19 cellular contexts compared by ENCODE assay signal in the genomic region with DNA sequence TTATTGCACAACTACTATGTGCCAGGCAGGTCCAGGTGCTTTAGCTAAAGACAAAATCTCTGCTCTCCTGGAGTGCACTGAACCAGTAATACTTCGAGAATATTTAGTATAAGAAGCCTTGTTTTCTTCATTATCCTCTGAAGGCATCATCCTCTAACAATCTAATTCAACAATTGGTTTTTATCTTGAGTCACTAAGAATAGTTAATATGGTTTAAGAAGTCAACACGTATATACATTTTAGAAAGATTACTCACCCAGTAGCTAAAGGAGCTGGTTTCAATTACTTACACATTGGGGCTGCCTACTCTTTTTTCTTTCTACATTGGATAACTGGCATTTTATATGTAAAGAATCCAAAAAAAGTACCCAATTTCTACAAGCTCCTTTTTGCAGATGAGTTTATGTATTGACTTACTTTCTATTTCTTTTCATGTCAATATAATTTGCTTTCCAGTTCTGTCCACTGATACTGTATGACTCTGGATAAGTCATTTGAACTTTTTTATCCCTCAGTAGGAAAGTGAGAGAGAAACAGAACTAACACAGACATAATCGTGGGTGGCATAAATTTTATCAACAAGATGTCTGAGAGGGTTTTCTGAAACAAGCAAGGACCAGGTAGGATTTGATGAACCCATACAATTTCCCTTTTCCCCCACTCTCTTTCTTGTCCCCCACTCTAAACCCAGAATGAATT.
A peak's percentile ranks its signal among the peaks of the same experiment; 100 is the strongest.
DNase-seq lines count a peak whose midpoint lies in the region; ATAC-seq, FAIRE-seq and TF ChIP-seq lines count a peak whose summit lies in the region.
"Had no signal": no experiment of that assay in that cellular context is flagged by ENCODE, and none has a peak within 500 bp of the region (broad histone marks: within the 10 kb centered on the region; RNA-seq: fewer than 3 reads in every experiment).

No MANE protein-coding gene starts in this region.

- H3K9me3 ChIP-seq in Karpas-422 (ENCODE audit: low read length) (no peaks in the 10 kb centered on the region), astrocyte (ENCODE audit: insufficient read depth, low read depth, low read length) (no peaks in the 10 kb centered on the region)
- H3K9me3 ChIP-seq: lower lobe of right lung had no signal

- no peak for DNase-seq in activated CD4-positive, alpha-beta T cell treated with anti-CD3 and anti-CD28 coated beads for 36 hours
- DNase-seq in activated CD4-positive, alpha-beta T cell treated with anti-CD3 and anti-CD28 coated beads, Interleukin-2, amount 50 U/mL, for 4 hours = no peak
- peak; percentile 38 for DNase-seq in Karpas-422
- DNase-seq in astrocyte (ENCODE audit: low read depth) = peak; percentile 72
- peak; percentile 92 for DNase-seq in kidney tubule cell (ENCODE audit: low spot score)
- no peak for DNase-seq in HuH-7.5 (ENCODE audit: low spot score)
- no peak for DNase-seq in activated CD4-positive, alpha-beta T cell treated with anti-CD3 and anti-CD28 coated beads, Interleukin-2, amount 10 ng/mL, durations not matched to agents 7 days and 5 days
- no peak for DNase-seq in effector CD8-positive, alpha-beta T cell (lab: John Stamatoyannopoulos, UW)
- DNase-seq: 8988T; aorta; CD4-positive, alpha-beta memory T cell; dermis blood vessel endothelial cell; lower lobe of right lung; natural killer cell; NCI-H1694; NCI-H510A; SW 1271 had no signal

- TF ChIP-seq CTCF in astrocyte (IDR thresholded peaks at IDR 0.05; ENCODE audit: insufficient read depth, low read depth, low read length) = no peak

- no peaks in the 10 kb centered on the region for H3K9me2 ChIP-seq in Karpas-422 (replicated peaks; ENCODE audit: insufficient read depth, low read length)

- no peaks in the 10 kb centered on the region for H3K9me3 Mint-ChIP-seq in activated CD4-positive, alpha-beta T cell treated with anti-CD3 and anti-CD28 coated beads for 36 hours (ENCODE audit: low read depth)
- no peaks in the 10 kb centered on the region for H3K9me3 Mint-ChIP-seq in astrocyte (ENCODE audit: unreplicated experiment)
- no peaks in the 10 kb centered on the region for H3K9me3 Mint-ChIP-seq in activated CD4-positive, alpha-beta T cell treated with anti-CD3 and anti-CD28 coated beads, Interleukin-2, amount 10 ng/mL, durations not matched to agents 7 days and 5 days
- H3K9me3 Mint-ChIP-seq: CD4-positive, alpha-beta memory T cell; natural killer cell had no signal

- no peaks in the 10 kb centered on the region for H3K27me3 Mint-ChIP-seq in activated CD4-positive, alpha-beta T cell treated with anti-CD3 and anti-CD28 coated beads for 36 hours
- H3K27me3 Mint-ChIP-seq in astrocyte (ENCODE audit: low read depth, unreplicated experiment) = no peaks in the 10 kb centered on the region
- no peaks in the 10 kb centered on the region for H3K27me3 Mint-ChIP-seq in activated CD4-positive, alpha-beta T cell treated with anti-CD3 and anti-CD28 coated beads, Interleukin-2, amount 10 ng/mL, durations not matched to agents 7 days and 5 days
- H3K27me3 Mint-ChIP-seq: CD4-positive, alpha-beta memory T cell had no signal

- H4K20me1 ChIP-seq in Karpas-422 (ENCODE audit: insufficient read depth, low read depth, low read length) (no peaks in the 10 kb centered on the region), astrocyte (ENCODE audit: insufficient read depth, low read length) (no peaks in the 10 kb centered on the region)

- intact Hi-C loops in activated CD4-positive, alpha-beta T cell treated with anti-CD3 and anti-CD28 coated beads for 36 hours (cut with DNase I, micrococcal nuclease) = loop anchor here in 1 of 2 experiments (2.0 to 10.0 kb wide), 2 partner anchors 216 to 312 kb away; partner anchors contain the start of gene CLIC5

- peak; percentile 13 for FAIRE-seq in astrocyte (lab: Jason Lieb, UNC)
- FAIRE-seq: G401.6 had no signal

- H3K36me3 ChIP-seq in Karpas-422 (ENCODE audit: insufficient read depth, low read length) (no peaks in the 10 kb centered on the region), astrocyte (ENCODE audit: insufficient read depth, low read length) (no peaks in the 10 kb centered on the region)
- H3K36me3 ChIP-seq: lower lobe of right lung had no signal

- H3K27ac Mint-ChIP-seq in activated CD4-positive, alpha-beta T cell treated with anti-CD3 and anti-CD28 coated beads for 36 hours = peak overlapping the region; percentile 76
- H3K27ac Mint-ChIP-seq in astrocyte (ENCODE audit: unreplicated experiment) = peak overlapping the region; percentile 18
- H3K27ac Mint-ChIP-seq in activated CD4-positive, alpha-beta T cell treated with anti-CD3 and anti-CD28 coated beads, Interleukin-2, amount 10 ng/mL, durations not matched to agents 7 days and 5 days = no peak overlapping the region
- H3K27ac Mint-ChIP-seq: CD4-positive, alpha-beta memory T cell; natural killer cell had no signal

- peaks cover 21% of the 10 kb centered on the region for H3K4me1 Mint-ChIP-seq in activated CD4-positive, alpha-beta T cell treated with anti-CD3 and anti-CD28 coated beads for 36 hours
- H3K4me1 Mint-ChIP-seq in astrocyte (ENCODE audit: low read depth, unreplicated experiment) = peaks cover 42% of the 10 kb centered on the region
- H3K4me1 Mint-ChIP-seq in activated CD4-positive, alpha-beta T cell treated with anti-CD3 and anti-CD28 coated beads, Interleukin-2, amount 10 ng/mL, durations not matched to agents 7 days and 5 days = peaks cover 5% of the 10 kb centered on the region
- H3K4me1 Mint-ChIP-seq: CD4-positive, alpha-beta memory T cell; natural killer cell had no signal

- CTCF ChIA-PET in activated CD4-positive, alpha-beta T cell treated with anti-CD3 and anti-CD28 coated beads for 36 hours (lab: Charles Lee) = interaction anchor here (0.6 to 2.7 kb wide), 8 partner anchors 11 to 477 kb away, joined by 3 to 11 read pairs (median 4); no protein-coding TSS in a partner anchor
- CTCF ChIA-PET in activated CD4-positive, alpha-beta T cell treated with anti-CD3 and anti-CD28 coated beads, Interleukin-2, amount 10 ng/mL, durations not matched to agents 7 days and 5 days (lab: Charles Lee) = interaction anchor here (0.8 to 2.1 kb wide), 5 partner anchors 9 to 221 kb away, joined by 3 to 5 read pairs (median 3); no protein-coding TSS in a partner anchor

- no peak overlapping the region for H3K4me3 Mint-ChIP-seq in activated CD4-positive, alpha-beta T cell treated with anti-CD3 and anti-CD28 coated beads for 36 hours
- H3K4me3 Mint-ChIP-seq in astrocyte (ENCODE audit: unreplicated experiment) = no peak overlapping the region
- no peak overlapping the region for H3K4me3 Mint-ChIP-seq in activated CD4-positive, alpha-beta T cell treated with anti-CD3 and anti-CD28 coated beads, Interleukin-2, amount 10 ng/mL, durations not matched to agents 7 days and 5 days
- H3K4me3 Mint-ChIP-seq: CD4-positive, alpha-beta memory T cell; natural killer cell had no signal

- H2AFZ ChIP-seq in Karpas-422 (ENCODE audit: low read length) (no peak overlapping the region), astrocyte (ENCODE audit: low read depth, low read length) (no peak overlapping the region)

- H3K27ac ChIP-seq in Karpas-422 (ENCODE audit: low read length) (no peak overlapping the region), astrocyte (ENCODE audit: low read depth, low read length) (peak overlapping the region; percentile 61)
- H3K27ac ChIP-seq: HL-60, lower lobe of right lung had no signal

- H3K4me2 ChIP-seq in Karpas-422 (ENCODE audit: low read depth, low read length, poor library complexity, severe bottlenecking) = no peak overlapping the region
- H3K4me2 ChIP-seq in astrocyte (ENCODE audit: low read length) = peak overlapping the region; percentile 42

- no peaks in the 10 kb centered on the region for H3K79me2 ChIP-seq in Karpas-422 (ENCODE audit: low read length)
- no peaks in the 10 kb centered on the region for H3K79me2 ChIP-seq in astrocyte (ENCODE audit: insufficient read depth, low read length)

- H3K9ac ChIP-seq in Karpas-422 (ENCODE audit: low read length) (no peak overlapping the region), astrocyte (ENCODE audit: low read length) (peak overlapping the region; percentile 1)

- POLR2A ChIA-PET in activated CD4-positive, alpha-beta T cell treated with anti-CD3 and anti-CD28 coated beads for 36 hours (lab: Charles Lee) = interaction anchor here (0.5 to 1.4 kb wide), 5 partner anchors 34 to 325 kb away, joined by 3 to 4 read pairs (median 3); no protein-coding TSS in a partner anchor
- POLR2A ChIA-PET in activated CD4-positive, alpha-beta T cell treated with anti-CD3 and anti-CD28 coated beads, Interleukin-2, amount 10 ng/mL, durations not matched to agents 7 days and 5 days (lab: Charles Lee) = no interaction called here

- no peaks in the 10 kb centered on the region for H3K36me3 Mint-ChIP-seq in activated CD4-positive, alpha-beta T cell treated with anti-CD3 and anti-CD28 coated beads for 36 hours (ENCODE audit: low read depth)
- H3K36me3 Mint-ChIP-seq in astrocyte (ENCODE audit: low read depth, unreplicated experiment) = no peaks in the 10 kb centered on the region
- no peaks in the 10 kb centered on the region for H3K36me3 Mint-ChIP-seq in activated CD4-positive, alpha-beta T cell treated with anti-CD3 and anti-CD28 coated beads, Interleukin-2, amount 10 ng/mL, durations not matched to agents 7 days and 5 days (ENCODE audit: low read depth)
- H3K36me3 Mint-ChIP-seq: CD4-positive, alpha-beta memory T cell; natural killer cell had no signal

- H3K4me3 ChIP-seq in Karpas-422 (ENCODE audit: low read length) (no peak overlapping the region), astrocyte (ENCODE audit: insufficient read depth, low read depth, low read length) (no peak overlapping the region)
- H3K4me3 ChIP-seq: lower lobe of right lung had no signal

- no peaks in the 10 kb centered on the region for H3K4me1 ChIP-seq in Karpas-422 (ENCODE audit: low read length)
- peaks cover 4% of the 10 kb centered on the region for H3K4me1 ChIP-seq in astrocyte (ENCODE audit: insufficient read depth, low read length)
- H3K4me1 ChIP-seq: lower lobe of right lung had no signal

- ATAC-seq in activated CD4-positive, alpha-beta T cell treated with anti-CD3 and anti-CD28 coated beads for 36 hours = peak; percentile 63
- ATAC-seq: lower lobe of right lung, natural killer cell had no signal

- H3K27me3 ChIP-seq in Karpas-422 (ENCODE audit: low read length) = no peaks in the 10 kb centered on the region
- no peaks in the 10 kb centered on the region for H3K27me3 ChIP-seq in astrocyte (ENCODE audit: insufficient read depth, low read length)

Comparison
In these comparisons a context has a peak if more than half of its experiments do, and no peak if none do; other contexts are left out.
1. DNase-seq: peak in Karpas-422 (single experiment), astrocyte (single experiment) and kidney tubule cell (single experiment); none in activated CD4-positive, alpha-beta T cell treated with anti-CD3 and anti-CD28 coated beads for 36 hours (single experiment), activated CD4-positive, alpha-beta T cell treated with anti-CD3 and anti-CD28 coated beads, Interleukin-2, amount 50 U/mL, for 4 hours (0 of 2), HuH-7.5 (single experiment), activated CD4-positive, alpha-beta T cell treated with anti-CD3 and anti-CD28 coated beads, Interleukin-2, amount 10 ng/mL, durations not matched to agents 7 days and 5 days (single experiment) and effector CD8-positive, alpha-beta T cell (single experiment).